In the genomic region with DNA sequence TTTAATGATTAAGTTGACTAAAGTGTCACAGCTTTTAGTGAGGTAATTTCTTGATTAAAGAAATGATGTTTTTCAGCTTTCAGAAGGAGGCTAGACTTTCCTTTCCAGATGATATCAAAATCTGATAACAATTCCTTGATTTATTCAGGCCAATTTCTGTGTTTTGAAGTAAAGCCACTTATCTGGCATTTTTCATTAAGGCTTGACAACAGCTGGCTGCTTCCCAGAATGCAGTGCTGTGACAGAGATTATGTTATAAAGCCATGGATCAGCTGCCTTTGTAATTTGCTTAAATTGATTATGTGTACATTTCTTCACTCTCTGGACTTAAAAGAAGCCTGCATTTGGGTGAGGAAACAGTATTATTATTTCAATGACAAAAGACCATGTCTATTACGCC, we compare ENCODE assay signal across 2 cellular contexts.
TF ChIP-seq lines count a peak whose summit lies in the region.

No MANE protein-coding gene starts in this region.

TF ChIP-seq in SK-N-SH treated with all-trans-retinoic acid at 6 μM for 48 hours, 23 proteins besides CTCF, POLR2A, EP300 and RAD21 (continued from another document):
- TF ChIP-seq, protein P1, sequence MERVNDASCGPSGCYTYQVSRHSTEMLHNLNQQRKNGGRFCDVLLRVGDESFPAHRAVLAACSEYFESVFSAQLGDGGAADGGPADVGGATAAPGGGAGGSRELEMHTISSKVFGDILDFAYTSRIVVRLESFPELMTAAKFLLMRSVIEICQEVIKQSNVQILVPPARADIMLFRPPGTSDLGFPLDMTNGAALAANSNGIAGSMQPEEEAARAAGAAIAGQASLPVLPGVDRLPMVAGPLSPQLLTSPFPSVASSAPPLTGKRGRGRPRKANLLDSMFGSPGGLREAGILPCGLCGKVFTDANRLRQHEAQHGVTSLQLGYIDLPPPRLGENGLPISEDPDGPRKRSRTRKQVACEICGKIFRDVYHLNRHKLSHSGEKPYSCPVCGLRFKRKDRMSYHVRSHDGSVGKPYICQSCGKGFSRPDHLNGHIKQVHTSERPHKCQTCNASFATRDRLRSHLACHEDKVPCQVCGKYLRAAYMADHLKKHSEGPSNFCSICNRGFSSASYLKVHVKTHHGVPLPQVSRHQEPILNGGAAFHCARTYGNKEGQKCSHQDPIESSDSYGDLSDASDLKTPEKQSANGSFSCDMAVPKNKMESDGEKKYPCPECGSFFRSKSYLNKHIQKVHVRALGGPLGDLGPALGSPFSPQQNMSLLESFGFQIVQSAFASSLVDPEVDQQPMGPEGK (CRISPR knock-in tag; IDR thresholded peaks at IDR 0.05; ENCODE audit: borderline replicate concordance) = no peak
- TF ChIP-seq, protein P2, sequence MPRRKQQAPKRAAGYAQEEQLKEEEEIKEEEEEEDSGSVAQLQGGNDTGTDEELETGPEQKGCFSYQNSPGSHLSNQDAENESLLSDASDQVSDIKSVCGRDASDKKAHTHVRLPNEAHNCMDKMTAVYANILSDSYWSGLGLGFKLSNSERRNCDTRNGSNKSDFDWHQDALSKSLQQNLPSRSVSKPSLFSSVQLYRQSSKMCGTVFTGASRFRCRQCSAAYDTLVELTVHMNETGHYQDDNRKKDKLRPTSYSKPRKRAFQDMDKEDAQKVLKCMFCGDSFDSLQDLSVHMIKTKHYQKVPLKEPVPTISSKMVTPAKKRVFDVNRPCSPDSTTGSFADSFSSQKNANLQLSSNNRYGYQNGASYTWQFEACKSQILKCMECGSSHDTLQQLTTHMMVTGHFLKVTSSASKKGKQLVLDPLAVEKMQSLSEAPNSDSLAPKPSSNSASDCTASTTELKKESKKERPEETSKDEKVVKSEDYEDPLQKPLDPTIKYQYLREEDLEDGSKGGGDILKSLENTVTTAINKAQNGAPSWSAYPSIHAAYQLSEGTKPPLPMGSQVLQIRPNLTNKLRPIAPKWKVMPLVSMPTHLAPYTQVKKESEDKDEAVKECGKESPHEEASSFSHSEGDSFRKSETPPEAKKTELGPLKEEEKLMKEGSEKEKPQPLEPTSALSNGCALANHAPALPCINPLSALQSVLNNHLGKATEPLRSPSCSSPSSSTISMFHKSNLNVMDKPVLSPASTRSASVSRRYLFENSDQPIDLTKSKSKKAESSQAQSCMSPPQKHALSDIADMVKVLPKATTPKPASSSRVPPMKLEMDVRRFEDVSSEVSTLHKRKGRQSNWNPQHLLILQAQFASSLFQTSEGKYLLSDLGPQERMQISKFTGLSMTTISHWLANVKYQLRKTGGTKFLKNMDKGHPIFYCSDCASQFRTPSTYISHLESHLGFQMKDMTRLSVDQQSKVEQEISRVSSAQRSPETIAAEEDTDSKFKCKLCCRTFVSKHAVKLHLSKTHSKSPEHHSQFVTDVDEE (CRISPR knock-in tag; IDR thresholded peaks at IDR 0.05) = peak; percentile 26; the same call in 1 of the 2 replicates
- TF ChIP-seq, protein P3, sequence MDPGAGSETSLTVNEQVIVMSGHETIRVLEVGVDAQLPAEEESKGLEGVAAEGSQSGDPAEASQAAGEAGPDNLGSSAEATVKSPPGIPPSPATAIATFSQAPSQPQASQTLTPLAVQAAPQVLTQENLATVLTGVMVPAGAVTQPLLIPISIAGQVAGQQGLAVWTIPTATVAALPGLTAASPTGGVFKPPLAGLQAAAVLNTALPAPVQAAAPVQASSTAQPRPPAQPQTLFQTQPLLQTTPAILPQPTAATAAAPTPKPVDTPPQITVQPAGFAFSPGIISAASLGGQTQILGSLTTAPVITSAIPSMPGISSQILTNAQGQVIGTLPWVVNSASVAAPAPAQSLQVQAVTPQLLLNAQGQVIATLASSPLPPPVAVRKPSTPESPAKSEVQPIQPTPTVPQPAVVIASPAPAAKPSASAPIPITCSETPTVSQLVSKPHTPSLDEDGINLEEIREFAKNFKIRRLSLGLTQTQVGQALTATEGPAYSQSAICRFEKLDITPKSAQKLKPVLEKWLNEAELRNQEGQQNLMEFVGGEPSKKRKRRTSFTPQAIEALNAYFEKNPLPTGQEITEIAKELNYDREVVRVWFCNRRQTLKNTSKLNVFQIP (CRISPR knock-in tag; IDR thresholded peaks at IDR 0.05; ENCODE audit: borderline replicate concordance, low read depth) = no peak
- TF ChIP-seq ESRRG (CRISPR knock-in tag; IDR thresholded peaks at IDR 0.05) (no peak), OSR1 (CRISPR knock-in tag; IDR thresholded peaks at IDR 0.05) (no peak), BACH2 (CRISPR knock-in tag; IDR thresholded peaks at IDR 0.05; ENCODE audit: borderline replicate concordance) (no peak), ZFP30 (CRISPR knock-in tag; IDR thresholded peaks at IDR 0.05) (no peak), ZNF70 (CRISPR knock-in tag; IDR thresholded peaks at IDR 0.05) (no peak), CSDC2 (CRISPR knock-in tag; IDR thresholded peaks at IDR 0.05) (no peak), ARNTL (CRISPR knock-in tag; IDR thresholded peaks at IDR 0.05; ENCODE audit: borderline replicate concordance, low read depth) (no peak), ZNF565 (CRISPR knock-in tag; conservative IDR thresholded peaks at IDR 0.05; ENCODE audit: low read depth) (no peak)
- TF ChIP-seq, protein P4, sequence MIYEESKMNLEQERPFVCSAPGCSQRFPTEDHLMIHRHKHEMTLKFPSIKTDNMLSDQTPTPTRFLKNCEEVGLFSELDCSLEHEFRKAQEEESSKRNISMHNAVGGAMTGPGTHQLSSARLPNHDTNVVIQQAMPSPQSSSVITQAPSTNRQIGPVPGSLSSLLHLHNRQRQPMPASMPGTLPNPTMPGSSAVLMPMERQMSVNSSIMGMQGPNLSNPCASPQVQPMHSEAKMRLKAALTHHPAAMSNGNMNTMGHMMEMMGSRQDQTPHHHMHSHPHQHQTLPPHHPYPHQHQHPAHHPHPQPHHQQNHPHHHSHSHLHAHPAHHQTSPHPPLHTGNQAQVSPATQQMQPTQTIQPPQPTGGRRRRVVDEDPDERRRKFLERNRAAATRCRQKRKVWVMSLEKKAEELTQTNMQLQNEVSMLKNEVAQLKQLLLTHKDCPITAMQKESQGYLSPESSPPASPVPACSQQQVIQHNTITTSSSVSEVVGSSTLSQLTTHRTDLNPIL (CRISPR knock-in tag; IDR thresholded peaks at IDR 0.05; ENCODE audit: low read depth) = no peak

TF ChIP-seq in K562, 482 proteins besides CTCF, POLR2A, EP300 and RAD21 (continued from another document):
- TF ChIP-seq, protein P5, sequence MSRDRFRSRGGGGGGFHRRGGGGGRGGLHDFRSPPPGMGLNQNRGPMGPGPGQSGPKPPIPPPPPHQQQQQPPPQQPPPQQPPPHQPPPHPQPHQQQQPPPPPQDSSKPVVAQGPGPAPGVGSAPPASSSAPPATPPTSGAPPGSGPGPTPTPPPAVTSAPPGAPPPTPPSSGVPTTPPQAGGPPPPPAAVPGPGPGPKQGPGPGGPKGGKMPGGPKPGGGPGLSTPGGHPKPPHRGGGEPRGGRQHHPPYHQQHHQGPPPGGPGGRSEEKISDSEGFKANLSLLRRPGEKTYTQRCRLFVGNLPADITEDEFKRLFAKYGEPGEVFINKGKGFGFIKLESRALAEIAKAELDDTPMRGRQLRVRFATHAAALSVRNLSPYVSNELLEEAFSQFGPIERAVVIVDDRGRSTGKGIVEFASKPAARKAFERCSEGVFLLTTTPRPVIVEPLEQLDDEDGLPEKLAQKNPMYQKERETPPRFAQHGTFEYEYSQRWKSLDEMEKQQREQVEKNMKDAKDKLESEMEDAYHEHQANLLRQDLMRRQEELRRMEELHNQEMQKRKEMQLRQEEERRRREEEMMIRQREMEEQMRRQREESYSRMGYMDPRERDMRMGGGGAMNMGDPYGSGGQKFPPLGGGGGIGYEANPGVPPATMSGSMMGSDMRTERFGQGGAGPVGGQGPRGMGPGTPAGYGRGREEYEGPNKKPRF (IDR thresholded peaks at IDR 0.05; ENCODE audit: low read depth, low read length) = no peak
- TF ChIP-seq, protein P6, sequence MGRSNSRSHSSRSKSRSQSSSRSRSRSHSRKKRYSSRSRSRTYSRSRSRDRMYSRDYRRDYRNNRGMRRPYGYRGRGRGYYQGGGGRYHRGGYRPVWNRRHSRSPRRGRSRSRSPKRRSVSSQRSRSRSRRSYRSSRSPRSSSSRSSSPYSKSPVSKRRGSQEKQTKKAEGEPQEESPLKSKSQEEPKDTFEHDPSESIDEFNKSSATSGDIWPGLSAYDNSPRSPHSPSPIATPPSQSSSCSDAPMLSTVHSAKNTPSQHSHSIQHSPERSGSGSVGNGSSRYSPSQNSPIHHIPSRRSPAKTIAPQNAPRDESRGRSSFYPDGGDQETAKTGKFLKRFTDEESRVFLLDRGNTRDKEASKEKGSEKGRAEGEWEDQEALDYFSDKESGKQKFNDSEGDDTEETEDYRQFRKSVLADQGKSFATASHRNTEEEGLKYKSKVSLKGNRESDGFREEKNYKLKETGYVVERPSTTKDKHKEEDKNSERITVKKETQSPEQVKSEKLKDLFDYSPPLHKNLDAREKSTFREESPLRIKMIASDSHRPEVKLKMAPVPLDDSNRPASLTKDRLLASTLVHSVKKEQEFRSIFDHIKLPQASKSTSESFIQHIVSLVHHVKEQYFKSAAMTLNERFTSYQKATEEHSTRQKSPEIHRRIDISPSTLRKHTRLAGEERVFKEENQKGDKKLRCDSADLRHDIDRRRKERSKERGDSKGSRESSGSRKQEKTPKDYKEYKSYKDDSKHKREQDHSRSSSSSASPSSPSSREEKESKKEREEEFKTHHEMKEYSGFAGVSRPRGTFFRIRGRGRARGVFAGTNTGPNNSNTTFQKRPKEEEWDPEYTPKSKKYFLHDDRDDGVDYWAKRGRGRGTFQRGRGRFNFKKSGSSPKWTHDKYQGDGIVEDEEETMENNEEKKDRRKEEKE (IDR thresholded peaks at IDR 0.05; ENCODE audit: borderline replicate concordance in 1 of 2, control insufficient read depth in 1 of 2, low read depth in 2 of 2, low read length in 1 of 2) = no peak
- TF ChIP-seq MEIS2 (IDR thresholded peaks at IDR 0.05; ENCODE audit: partially characterized antibody) (peak; percentile 19), NELFE (IDR thresholded peaks at IDR 0.05; ENCODE audit: insufficient read depth, insufficient read length) (no peak)
- TF ChIP-seq, protein P7, sequence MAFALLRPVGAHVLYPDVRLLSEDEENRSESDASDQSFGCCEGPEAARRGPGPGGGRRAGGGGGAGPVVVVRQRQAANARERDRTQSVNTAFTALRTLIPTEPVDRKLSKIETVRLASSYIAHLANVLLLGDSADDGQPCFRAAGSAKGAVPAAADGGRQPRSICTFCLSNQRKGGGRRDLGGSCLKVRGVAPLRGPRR (CRISPR knock-in tag; IDR thresholded peaks at IDR 0.05) = no peak
- TF ChIP-seq, protein P8, sequence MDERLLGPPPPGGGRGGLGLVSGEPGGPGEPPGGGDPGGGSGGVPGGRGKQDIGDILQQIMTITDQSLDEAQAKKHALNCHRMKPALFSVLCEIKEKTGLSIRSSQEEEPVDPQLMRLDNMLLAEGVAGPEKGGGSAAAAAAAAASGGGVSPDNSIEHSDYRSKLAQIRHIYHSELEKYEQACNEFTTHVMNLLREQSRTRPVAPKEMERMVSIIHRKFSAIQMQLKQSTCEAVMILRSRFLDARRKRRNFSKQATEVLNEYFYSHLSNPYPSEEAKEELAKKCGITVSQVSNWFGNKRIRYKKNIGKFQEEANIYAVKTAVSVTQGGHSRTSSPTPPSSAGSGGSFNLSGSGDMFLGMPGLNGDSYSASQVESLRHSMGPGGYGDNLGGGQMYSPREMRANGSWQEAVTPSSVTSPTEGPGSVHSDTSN (CRISPR knock-in tag; IDR thresholded peaks at IDR 0.05; ENCODE audit: low read depth) = no peak
- TF ChIP-seq, protein P8 (tag; conservative IDR thresholded peaks at IDR 0.05; ENCODE audit: low read depth) = 0 out of 2 replicates have a peak, but pooled peaks have one; percentile 16
- TF ChIP-seq, protein P9, sequence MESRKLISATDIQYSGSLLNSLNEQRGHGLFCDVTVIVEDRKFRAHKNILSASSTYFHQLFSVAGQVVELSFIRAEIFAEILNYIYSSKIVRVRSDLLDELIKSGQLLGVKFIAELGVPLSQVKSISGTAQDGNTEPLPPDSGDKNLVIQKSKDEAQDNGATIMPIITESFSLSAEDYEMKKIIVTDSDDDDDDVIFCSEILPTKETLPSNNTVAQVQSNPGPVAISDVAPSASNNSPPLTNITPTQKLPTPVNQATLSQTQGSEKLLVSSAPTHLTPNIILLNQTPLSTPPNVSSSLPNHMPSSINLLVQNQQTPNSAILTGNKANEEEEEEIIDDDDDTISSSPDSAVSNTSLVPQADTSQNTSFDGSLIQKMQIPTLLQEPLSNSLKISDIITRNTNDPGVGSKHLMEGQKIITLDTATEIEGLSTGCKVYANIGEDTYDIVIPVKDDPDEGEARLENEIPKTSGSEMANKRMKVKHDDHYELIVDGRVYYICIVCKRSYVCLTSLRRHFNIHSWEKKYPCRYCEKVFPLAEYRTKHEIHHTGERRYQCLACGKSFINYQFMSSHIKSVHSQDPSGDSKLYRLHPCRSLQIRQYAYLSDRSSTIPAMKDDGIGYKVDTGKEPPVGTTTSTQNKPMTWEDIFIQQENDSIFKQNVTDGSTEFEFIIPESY (CRISPR knock-in tag; IDR thresholded peaks at IDR 0.05) = no peak
TF ChIP-seq in K562: peak in this region for 5.
